Comparison of ENCODE assay signal across 7 cellular contexts in the genomic region with DNA sequence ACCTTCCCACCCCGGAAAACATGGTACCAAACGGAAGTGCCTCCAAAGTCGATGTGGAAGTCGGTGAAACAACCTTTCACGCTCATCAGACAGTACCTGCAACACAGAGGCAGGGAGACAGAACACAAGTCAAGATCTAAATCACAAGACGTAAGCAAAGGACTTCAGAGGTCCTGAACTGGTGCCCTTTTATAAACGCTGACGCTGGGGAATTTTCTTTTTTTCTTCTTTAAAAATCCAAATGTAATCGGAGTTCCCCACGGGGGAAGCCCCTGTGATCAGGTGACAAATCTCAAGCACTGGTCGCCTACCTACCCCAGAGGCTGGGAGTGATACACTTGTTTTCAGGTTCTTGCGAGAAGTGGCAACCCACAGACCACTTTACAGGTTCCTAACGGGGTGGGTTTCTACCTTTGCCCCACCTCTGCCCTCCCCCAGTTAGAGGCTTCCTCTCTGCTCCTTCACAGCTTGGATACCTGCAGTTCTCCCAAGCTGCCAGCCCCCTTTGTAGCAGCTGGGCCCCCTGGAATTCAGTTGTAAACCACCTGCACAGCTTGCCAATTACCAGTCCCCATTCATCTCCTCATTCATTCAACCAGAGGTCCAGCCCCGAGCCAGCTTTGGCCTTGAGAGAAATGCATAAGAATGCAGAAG. TPM values are rescaled to one million over a fixed set of nuclear protein-coding genes. Genes with fewer than 3 reads are reported as not detected.
DNase-seq lines count a peak whose midpoint lies in the region; ATAC-seq and TF ChIP-seq lines count a peak whose summit lies in the region.

No MANE protein-coding gene starts in this region.

- POLR2A ChIA-PET in MCF 10A (lab: Yijun Ruan, JAX), result interaction anchor here (0.5 kb wide), 1 partner anchor 85 kb away, joined by 3 read pairs; no protein-coding TSS in a partner anchor

- intact Hi-C loops in MCF 10A (cut with micrococcal nuclease) (no loop called here), head of caudate nucleus (cut with DNase I) (loop anchor here (5.0 kb wide), 1 partner anchor 32 kb away; no protein-coding TSS in a partner anchor)

- H3K27ac Mint-ChIP-seq in IgD-negative memory B cell (peak overlapping the region; percentile 95 to 99 (median 96)), memory B cell (peak overlapping the region; percentile 99), type B pancreatic cell (no peak overlapping the region), MCF 10A (ENCODE audit: low read depth, unreplicated experiment) (no peak overlapping the region)

- peak; percentile 57 for DNase-seq in activated T-cell treated with anti-CD3 and anti-CD28 coated beads for 4 hours
- peak; percentile 65 to 81 for DNase-seq in memory B cell (ENCODE audit: low spot score in 2 of 2)
- DNase-seq in type B pancreatic cell (ENCODE audit: extremely low spot score, unreplicated experiment), result no peak
- no peak for DNase-seq in MCF 10A (ENCODE audit: unreplicated experiment)
- DNase-seq in head of caudate nucleus, result no peak
- DNase-seq in medulla oblongata (ENCODE audit: extremely low spot score), result no peak

- no peaks in the 10 kb centered on the region for H3K9me3 Mint-ChIP-seq in IgD-negative memory B cell
- H3K9me3 Mint-ChIP-seq in memory B cell, result no peaks in the 10 kb centered on the region
- no peaks in the 10 kb centered on the region for H3K9me3 Mint-ChIP-seq in type B pancreatic cell
- no peaks in the 10 kb centered on the region for H3K9me3 Mint-ChIP-seq in MCF 10A (ENCODE audit: unreplicated experiment)

- H3K4me3 Mint-ChIP-seq in IgD-negative memory B cell (peak overlapping the region; percentile 88 to 96 (median 90)), memory B cell (peak overlapping the region; percentile 98), type B pancreatic cell (peak overlapping the region; percentile 73), MCF 10A (ENCODE audit: unreplicated experiment) (no peak overlapping the region)

- no TSS peak for BruUV-seq in MCF 10A (replicated peaks; lab: Mats Ljungman, UMichigan)

- CTCF ChIA-PET in MCF 10A (lab: Yijun Ruan, JAX), result no interaction called here

- ATAC-seq in memory B cell (ENCODE audit: low read depth), result peak; percentile 30

- peaks cover 2% of the 10 kb centered on the region for H3K36me3 Mint-ChIP-seq in IgD-negative memory B cell
- peaks cover 6% of the 10 kb centered on the region for H3K36me3 Mint-ChIP-seq in memory B cell
- H3K36me3 Mint-ChIP-seq in type B pancreatic cell, result peaks cover 8% of the 10 kb centered on the region
- no peaks in the 10 kb centered on the region for H3K36me3 Mint-ChIP-seq in MCF 10A (ENCODE audit: insufficient read depth, unreplicated experiment)

- no peak for TF ChIP-seq CTCF in type B pancreatic cell (conservative IDR thresholded peaks at IDR 0.05)
- no peak for TF ChIP-seq CTCF in MCF 10A (IDR thresholded peaks at IDR 0.05; ENCODE audit: unreplicated experiment)

- H3K4me1 Mint-ChIP-seq in IgD-negative memory B cell (peaks cover 38 to 51% (median 48%) of the 10 kb centered on the region in 3 donors), memory B cell (peaks cover 45% of the 10 kb centered on the region), type B pancreatic cell (ENCODE audit: unreplicated experiment) (peaks cover 40% of the 10 kb centered on the region), MCF 10A (ENCODE audit: insufficient read depth, unreplicated experiment) (peaks cover 18% of the 10 kb centered on the region)

- no peaks in the 10 kb centered on the region for H3K27me3 Mint-ChIP-seq in IgD-negative memory B cell
- H3K27me3 Mint-ChIP-seq in memory B cell, result no peaks in the 10 kb centered on the region
- peaks cover 7% of the 10 kb centered on the region for H3K27me3 Mint-ChIP-seq in type B pancreatic cell
- no peaks in the 10 kb centered on the region for H3K27me3 Mint-ChIP-seq in MCF 10A (ENCODE audit: insufficient read depth, unreplicated experiment)

RNA-seq across cellular contexts. Expression of a gene that starts 46.2 kb away (rescaled TPM):
- polyA plus RNA-seq in IgD-negative memory B cell, result 49.0 TPM
- 36.9 and 51.7 TPM in 2 replicates for total RNA-seq in type B pancreatic cell (ENCODE audit: low replicate concordance)
- 15.5 and 19.5 TPM in 2 replicates for total RNA-seq in MCF 10A (2022)

Comparison
In these comparisons a context has a peak if more than half of its experiments do, and no peak if none do; other contexts are left out.
1. H3K27ac Mint-ChIP-seq: peak in IgD-negative memory B cell (3 of 3) and memory B cell (single experiment); none in type B pancreatic cell (single experiment) and MCF 10A (single experiment).
2. DNase-seq: peak in activated T-cell treated with anti-CD3 and anti-CD28 coated beads for 4 hours (single experiment) and memory B cell (2 of 2); none in type B pancreatic cell (single experiment), MCF 10A (single experiment), head of caudate nucleus (0 of 42) and medulla oblongata (single experiment).